8 cellular contexts compared by ENCODE assay signal in the genomic region with DNA sequence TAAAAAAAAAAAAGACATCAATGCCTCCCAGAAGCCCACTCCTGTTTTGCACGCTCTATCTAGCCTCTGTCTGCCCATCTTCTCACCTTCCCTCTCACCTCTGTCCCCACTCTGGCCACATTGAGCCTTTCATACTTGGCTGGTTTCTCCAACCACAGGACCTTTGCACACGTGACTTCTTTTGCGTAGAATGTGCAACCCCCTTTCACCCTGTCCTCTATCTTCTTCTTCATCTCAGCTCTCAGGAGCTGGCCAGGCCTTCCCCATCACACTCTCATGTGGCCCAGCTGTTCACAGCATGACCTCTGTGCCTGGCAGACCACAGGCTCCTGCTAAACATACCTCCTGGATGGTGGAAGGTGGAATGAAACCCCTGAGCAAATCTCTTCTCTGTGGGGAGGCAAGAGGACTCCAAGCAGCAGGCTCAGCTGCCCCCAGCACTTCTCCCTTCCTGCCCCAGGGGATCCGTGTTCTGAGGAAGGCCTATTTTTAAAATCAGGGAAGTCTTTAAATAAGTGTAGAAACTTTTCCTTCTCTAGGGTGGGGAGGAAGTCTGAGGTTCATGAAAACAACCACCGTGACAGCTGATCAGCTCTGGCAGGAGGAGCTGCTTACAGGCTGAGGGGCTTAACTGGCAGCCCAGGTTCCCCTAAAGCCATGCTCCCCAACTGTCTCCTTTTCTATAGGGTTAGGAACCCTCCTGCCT. TPM values are rescaled to one million over a fixed set of nuclear protein-coding genes. Genes with fewer than 3 reads are reported as not detected.
DNase-seq lines count a peak whose midpoint lies in the region; ATAC-seq, FAIRE-seq and TF ChIP-seq lines count a peak whose summit lies in the region.

No MANE protein-coding gene starts in this region.

- no peak overlapping the region for H3K27ac ChIP-seq in endodermal cell (ENCODE audit: low read depth, low read length)

- no peak overlapping the region for H3K4me3 ChIP-seq in Jurkat, Clone E6-1 (ENCODE audit: low read length)
- no peak overlapping the region for H3K4me3 ChIP-seq in endodermal cell (ENCODE audit: low read length)

- no peaks in the 10 kb centered on the region for H3K9me3 ChIP-seq in endodermal cell (ENCODE audit: control insufficient read depth, low read length)

- no peaks in the 10 kb centered on the region for H3K36me3 ChIP-seq in endodermal cell (ENCODE audit: control insufficient read depth, insufficient read depth, low read length)

- FAIRE-seq in GM12892 (lab: Jason Lieb, UNC) = peak; percentile 98

- 82 to 96% methylated on average over 3 to 5 of the region's 5 CpGs for WGBS in endodermal cell (ENCODE audit: insufficient coverage in 1 of 2, insufficient read length in 1 of 2), 2 experiments

- no peak for TF ChIP-seq CTCF in endodermal cell (conservative IDR thresholded peaks at IDR 0.05)

- peak overlapping the region; percentile 8 for H3K27ac Mint-ChIP-seq in endodermal cell

- in situ Hi-C loops in G401 (cut with HindIII; ENCODE audit: low sequenced_read_pairs) = no loop called here

- peak; percentile 44; the same call in 1 of the 2 replicates for TF ChIP-seq POLR2A in GM12892 (IDR thresholded peaks at IDR 0.05; ENCODE audit: low read depth, low read length)

- H3K4me1 ChIP-seq in endodermal cell (ENCODE audit: control insufficient read depth, insufficient read depth, low read length) = no peaks in the 10 kb centered on the region

- DNase-seq in GM12892 (ENCODE audit: insufficient read length) (no peak), endodermal cell (peak; percentile 76), G401 (ENCODE audit: low spot score) (no peak), NCI-H2227 (lab: John Stamatoyannopoulos, UW; ENCODE audit: unreplicated experiment) (no peak), NCI-H1092 treated with DMSO at 0.1 percent for 48 hours (lab: John Stamatoyannopoulos, UW) (no peak), NCI-H1930 (lab: John Stamatoyannopoulos, UW) (no peak)
- peak; percentile 46 for DNase-seq in Jurkat, Clone E6-1 (ENCODE audit: low read depth, low spot score)

- ATAC-seq in GM21526 (IDR thresholded peaks at IDR 0.05; ENCODE audit: low FRiP score, unreplicated experiment) = peak; percentile 45

- no peaks in the 10 kb centered on the region for H3K27me3 ChIP-seq in endodermal cell (ENCODE audit: control insufficient read depth, insufficient read depth, low read length, poor library complexity, severe bottlenecking)

- no peaks in the 10 kb centered on the region for H3K9me3 Mint-ChIP-seq in endodermal cell

- H3K4me3 Mint-ChIP-seq in endodermal cell = no peak overlapping the region

- peaks cover 5% of the 10 kb centered on the region for H3K4me1 Mint-ChIP-seq in endodermal cell

- H3K27me3 Mint-ChIP-seq in endodermal cell (ENCODE audit: insufficient read depth) = no peaks in the 10 kb centered on the region

- no peak overlapping the region for H3K9ac ChIP-seq in endodermal cell (ENCODE audit: extremely low read depth, low read length, poor library complexity, severe bottlenecking)

- peaks cover 10% of the 10 kb centered on the region for H3K36me3 Mint-ChIP-seq in endodermal cell (ENCODE audit: low read depth)

RNA-seq across cellular contexts. Expression of a gene that starts 11.6 kb away (rescaled TPM):
- polyA plus RNA-seq in GM12892 (2012; ENCODE audit: missing spikeins) = 108 TPM
- 25.9 TPM for polyA plus RNA-seq in Jurkat, Clone E6-1 (2012; ENCODE audit: insufficient read depth, insufficient read length)
- 1 to 10 TPM; 8.8 to 9.5 TPM for total RNA-seq in endodermal cell
- 9.3 TPM for polyA plus RNA-seq in endodermal cell (2013, experiment 1 of 2)
- 7.7 TPM for polyA plus RNA-seq in endodermal cell (2013, experiment 2 of 2)
- total RNA-seq in G401 (2014; rRNA removed; shearing (Covaris generic)) = not detected in 2 replicates

Comparison
In these comparisons a context has a peak if more than half of its experiments do, and no peak if none do; other contexts are left out.
1. DNase-seq: peak in Jurkat, Clone E6-1 (single experiment) and endodermal cell (single experiment); none in GM12892 (single experiment), G401 (single experiment), NCI-H2227 (single experiment), NCI-H1092 treated with DMSO at 0.1 percent for 48 hours (single experiment) and NCI-H1930 (0 of 2).